ENCODE assay signal across 26 cellular contexts in genomic region chr15:26615188-26615926, GRCh38.
DNase-seq lines count a peak whose midpoint lies in the region; ATAC-seq, FAIRE-seq and TF ChIP-seq lines count a peak whose summit lies in the region.
"Had no signal": no experiment of that assay in that cellular context is flagged by ENCODE, and none has a peak within 500 bp of the region (broad histone marks: within the 10 kb centered on the region; RNA-seq: fewer than 3 reads in every experiment).

No MANE protein-coding gene starts in this region.

- peak; percentile 28 to 59; a peak in 4 of 5 replicates for TF ChIP-seq RAD21 in A549 (conservative IDR thresholded peaks at IDR 0.05 in 1 of 2, IDR thresholded peaks at IDR 0.05 in 1 of 2)

- H3K4me2 ChIP-seq in A549 = peak overlapping the region; percentile 75
- H3K4me2 ChIP-seq: KMS-11, SK-N-SH had no signal

- H3K9ac ChIP-seq in iPS-18a (ENCODE audit: low read length) = no peak overlapping the region
- H3K9ac ChIP-seq: KMS-11, SK-N-SH had no signal

- POLR2A ChIA-PET in A549 (lab: Yijun Ruan, JAX) = interaction anchor here (0.9 to 5.0 kb wide), 2 partner anchors 10 to 13 kb away, joined by 4 to 58 read pairs; no protein-coding TSS in a partner anchor
- POLR2A ChIA-PET in A673 (lab: Charles Lee; ENCODE audit: low non-redundant PET) = no interaction called here

- intact Hi-C loops in A673 (cut with micrococcal nuclease; ENCODE audit: unreplicated experiment) = no loop called here

- peaks cover 15% of the 10 kb centered on the region for H3K9me3 ChIP-seq in A549
- peaks cover 4% of the 10 kb centered on the region for H3K9me3 ChIP-seq in iPS-18a (ENCODE audit: control insufficient read depth, low read depth, low read length)
- peaks cover 52% of the 10 kb centered on the region for H3K9me3 ChIP-seq in A673 (ENCODE audit: low read depth, low read length, poor library complexity, severe bottlenecking)

- 11% methylated on average over 7 of the region's 7 CpGs for WGBS in A549 (ENCODE audit: missing lambda C conversion rate)

- H3K27ac ChIP-seq in A549 (peak overlapping the region; percentile 87 to 92), VCaP (peak overlapping the region; percentile 72), iPS-18a (ENCODE audit: low read length) (peak overlapping the region; percentile 11), A673 (ENCODE audit: low read depth, low read length, poor library complexity, severe bottlenecking) (no peak overlapping the region)
- H3K27ac ChIP-seq: KMS-11 had no signal

- DNase-seq in A549 (ENCODE audit: low read depth in 1 of 2, low spot score in 1 of 2) (peak; percentile 83 to 98), ELF-1 (ENCODE audit: low read depth, low spot score) (peak; percentile 61), SW480 (ENCODE audit: low spot score) (no peak), A673 (ENCODE audit: low spot score) (no peak)
- DNase-seq: C1 segment of cervical spinal cord; Caco-2; CD8-positive, alpha-beta T cell; DMS 273 treated with DMSO at 0.1 percent for 48 hours; DMS79; NCI-H1048; NCI-H1417; NCI-H1694; NCI-H2029 treated with DMSO at 0.1 percent for 48 hours; NCI-H526 treated with DMSO at 0.1 percent for 48 hours; SK-N-SH; SW 1271 had no signal

- no peak for TF ChIP-seq POLR2A in A549 (IDR thresholded peaks at IDR 0.05; ENCODE audit: low read length)

- H3K36me3 ChIP-seq in iPS-18a (ENCODE audit: control insufficient read depth, low read depth, low read length) (no peaks in the 10 kb centered on the region), A673 (ENCODE audit: insufficient read depth, low read length, poor library complexity, severe bottlenecking) (no peaks in the 10 kb centered on the region)

- CTCF ChIA-PET in A549 (lab: Yijun Ruan, JAX) = interaction anchor here (1.1 to 3.0 kb wide), 3 partner anchors 10 to 249 kb away, joined by 4 to 27 read pairs (median 13); no protein-coding TSS in a partner anchor
- CTCF ChIA-PET in A673 (lab: Charles Lee) = no interaction called here

- no peaks in the 10 kb centered on the region for H3K27me3 ChIP-seq in iPS-18a (ENCODE audit: control insufficient read depth, insufficient read depth, low read length)
- H3K27me3 ChIP-seq in A673 (replicated peaks; ENCODE audit: insufficient read depth, low read depth, low read length, poor library complexity) = no peaks in the 10 kb centered on the region

- TF ChIP-seq EP300 in A549 (IDR thresholded peaks at IDR 0.05) = peak; percentile 93 to 96

- peak; percentile 94 to 97 for ATAC-seq in A549
- no peak for ATAC-seq in GM18858 (IDR thresholded peaks at IDR 0.05; ENCODE audit: unreplicated experiment)
- no peak for ATAC-seq in HG03139 (IDR thresholded peaks at IDR 0.05; ENCODE audit: unreplicated experiment)
- ATAC-seq: CD8-positive, alpha-beta T cell; Panc1 had no signal

- no TSS peak for BruUV-seq in A673 (replicated peaks; lab: Mats Ljungman, UMichigan)

- H3K4me1 ChIP-seq in A549 (peaks cover 41% of the 10 kb centered on the region), iPS-18a (ENCODE audit: control insufficient read depth, low read depth, low read length) (peaks cover 12% of the 10 kb centered on the region), A673 (ENCODE audit: insufficient read depth, low read length, poor library complexity, severe bottlenecking) (no peaks in the 10 kb centered on the region)
- H3K4me1 ChIP-seq: Caco-2 had no signal

- no peak for TF ChIP-seq CTCF in A549 (IDR thresholded peaks at IDR 0.05)
- no peak for TF ChIP-seq CTCF in VCaP (conservative IDR thresholded peaks at IDR 0.05)
- no peak for TF ChIP-seq CTCF in A673 (conservative IDR thresholded peaks at IDR 0.05; ENCODE audit: low read depth, low read length)

- FAIRE-seq in A549 (lab: Jason Lieb, UNC) = peak; percentile 97
- FAIRE-seq: A204.1, GM12892, GM19239, H54 had no signal

- H3K4me3 ChIP-seq in A549 (0 out of 3 replicates have a peak overlapping the region, but pooled peaks have one; percentile 7), iPS-18a (ENCODE audit: low read length) (no peak overlapping the region), A673 (ENCODE audit: low read depth, low read length, poor library complexity, severe bottlenecking) (no peak overlapping the region)

TF ChIP-seq in A549, 52 proteins besides CTCF, POLR2A, EP300 and RAD21 (continues in another document):
- TF ChIP-seq NPAS2 (CRISPR knock-in tag; IDR thresholded peaks at IDR 0.05; ENCODE audit: borderline replicate concordance) = no peak
- no peak for TF ChIP-seq CHD2 (IDR thresholded peaks at IDR 0.05; ENCODE audit: low read length, partially characterized antibody)
- TF ChIP-seq RNF2 (IDR thresholded peaks at IDR 0.05; ENCODE audit: borderline replicate concordance, low read depth) = no peak
- TF ChIP-seq FOXS1 (CRISPR knock-in tag; IDR thresholded peaks at IDR 0.05) = no peak; the same call in 1 of the 2 replicates
- TF ChIP-seq GATA3 (IDR thresholded peaks at IDR 0.05; ENCODE audit: borderline replicate concordance) = peak; percentile 97
- TF ChIP-seq RARB (CRISPR knock-in tag; IDR thresholded peaks at IDR 0.05) = no peak
- peak; percentile 72 for TF ChIP-seq MAX (IDR thresholded peaks at IDR 0.05)
- TF ChIP-seq CEBPB (IDR thresholded peaks at IDR 0.05) = peak; percentile 10 to 79; a peak in 2 of 4 replicates
- no peak for TF ChIP-seq ZFP36 (IDR thresholded peaks at IDR 0.05; ENCODE audit: borderline replicate concordance, partially characterized antibody)
- no peak for TF ChIP-seq NR3C1 (IDR thresholded peaks at IDR 0.05)
- no peak for TF ChIP-seq ESRRA (IDR thresholded peaks at IDR 0.05; ENCODE audit: borderline replicate concordance, low read length)
- no peak for TF ChIP-seq RFX5 (IDR thresholded peaks at IDR 0.05)
- no peak for TF ChIP-seq KDM1A (IDR thresholded peaks at IDR 0.05; ENCODE audit: low read depth)
- no peak for TF ChIP-seq POLR2AphosphoS2 (conservative IDR thresholded peaks at IDR 0.05; ENCODE audit: low read length)
- no peak for TF ChIP-seq HOXA7 (CRISPR knock-in tag; IDR thresholded peaks at IDR 0.05)
- no peak for TF ChIP-seq PHF8 (IDR thresholded peaks at IDR 0.05; ENCODE audit: borderline replicate concordance, low read depth)
- TF ChIP-seq CHD4 (IDR thresholded peaks at IDR 0.05; ENCODE audit: borderline replicate concordance) = no peak
- TF ChIP-seq JUNB (IDR thresholded peaks at IDR 0.05) = peak; percentile 89
- TF ChIP-seq EHF (CRISPR knock-in tag; IDR thresholded peaks at IDR 0.05) = peak; percentile 55; the same call in 1 of the 2 replicates
- no peak for TF ChIP-seq SMC3 (IDR thresholded peaks at IDR 0.05)
- TF ChIP-seq CBX2 (IDR thresholded peaks at IDR 0.05; ENCODE audit: borderline replicate concordance, low read depth) = no peak
- no peak for TF ChIP-seq HDAC2 (IDR thresholded peaks at IDR 0.05)
- TF ChIP-seq RCOR1 (IDR thresholded peaks at IDR 0.05; ENCODE audit: low read depth, low read length) = no peak
- TF ChIP-seq ATOH8 (CRISPR knock-in tag; IDR thresholded peaks at IDR 0.05; ENCODE audit: low read depth) = no peak
- TF ChIP-seq KDM5A (IDR thresholded peaks at IDR 0.05) = no peak
- TF ChIP-seq NFE2L2 (conservative IDR thresholded peaks at IDR 0.05; ENCODE audit: low read length) = peak; percentile 89
- no peak for TF ChIP-seq ZC3H11A (IDR thresholded peaks at IDR 0.05)
- no peak for TF ChIP-seq ELK1 (IDR thresholded peaks at IDR 0.05; ENCODE audit: low read depth, low read length)
- no peak for TF ChIP-seq FOSB (CRISPR knock-in tag; IDR thresholded peaks at IDR 0.05)
- no peak for TF ChIP-seq MYC (IDR thresholded peaks at IDR 0.05; ENCODE audit: borderline replicate concordance, low read length)
- TF ChIP-seq CBX8 (IDR thresholded peaks at IDR 0.05) = no peak
- TF ChIP-seq MAZ (IDR thresholded peaks at IDR 0.05; ENCODE audit: borderline replicate concordance, low read depth, low read length) = no peak
- TF ChIP-seq HMGXB4 (CRISPR knock-in tag; IDR thresholded peaks at IDR 0.05; ENCODE audit: borderline replicate concordance) = no peak
- no peak; the same call in 1 of the 2 replicates for TF ChIP-seq HOXB13 (CRISPR knock-in tag; IDR thresholded peaks at IDR 0.05; ENCODE audit: low read depth)
- TF ChIP-seq HEYL (CRISPR knock-in tag; IDR thresholded peaks at IDR 0.05) = no peak

Comparison
In these comparisons a context has a peak if more than half of its experiments do, and no peak if none do; other contexts are left out.
1. ATAC-seq: peak in A549 (2 of 2); none in GM18858 (single experiment) and HG03139 (single experiment).
2. DNase-seq: peak in A549 (2 of 2) and ELF-1 (single experiment); none in SW480 (single experiment) and A673 (single experiment).